ENCODE assay signal across 8 cellular contexts in the genomic region with DNA sequence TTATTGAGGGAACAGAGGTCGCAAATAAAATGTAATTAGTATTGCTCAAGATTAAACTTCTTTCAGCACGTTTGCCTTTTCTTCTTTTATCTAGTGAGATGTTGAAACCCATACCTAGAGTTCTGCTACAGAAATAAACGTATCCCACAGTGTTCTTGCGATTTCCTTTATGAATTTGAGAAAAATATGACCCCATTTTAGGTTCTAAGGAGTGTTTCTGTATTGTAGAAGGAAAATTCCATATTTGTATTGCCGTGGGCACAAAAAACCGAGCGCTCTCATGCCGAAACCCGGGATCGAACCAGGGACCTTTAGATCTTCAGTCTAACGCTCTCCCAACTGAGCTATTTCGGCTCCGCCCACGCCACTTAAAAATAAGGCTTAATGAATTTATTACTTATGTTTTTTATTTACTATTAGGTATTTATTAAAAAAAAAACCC. TPM values are rescaled to one million over a fixed set of nuclear protein-coding genes. Genes with fewer than 3 reads are reported as not detected.
DNase-seq lines count a peak whose midpoint lies in the region; ATAC-seq and TF ChIP-seq lines count a peak whose summit lies in the region.

No MANE protein-coding gene starts in this region.

- H3K27ac Mint-ChIP-seq in natural killer cell treated with Interleukin-12 subunit alpha and Interleukin-12 subunit beta and Interleukin-15 and Interleukin-18, amount 100 ng/mL, for 72 hours: peak overlapping the region; percentile 96 to 99
- peak overlapping the region; percentile 94 for H3K27ac Mint-ChIP-seq in stimulated activated naive CD8-positive, alpha-beta T cell treated with anti-CD3 and anti-CD28 coated beads, Interleukin-15, Interleukin-2, amounts not matched to agents 100 ng/mL and 50 ng/mL, for 24 hours

- ATAC-seq in GM18505 (IDR thresholded peaks at IDR 0.05; ENCODE audit: unreplicated experiment): peak; percentile 28
- peak; percentile 51 to 70 for ATAC-seq in natural killer cell treated with Interleukin-12 subunit alpha and Interleukin-12 subunit beta and Interleukin-15 and Interleukin-18, amount 100 ng/mL, for 72 hours

- peak overlapping the region; percentile 90 for H3K4me3 Mint-ChIP-seq in natural killer cell treated with Interleukin-12 subunit alpha and Interleukin-12 subunit beta and Interleukin-15 and Interleukin-18, amount 100 ng/mL, for 72 hours
- H3K4me3 Mint-ChIP-seq in stimulated activated naive CD8-positive, alpha-beta T cell treated with anti-CD3 and anti-CD28 coated beads, Interleukin-15, Interleukin-2, amounts not matched to agents 100 ng/mL and 50 ng/mL, for 24 hours: peak overlapping the region; percentile 95

- no peaks in the 10 kb centered on the region for H3K36me3 ChIP-seq in esophagus squamous epithelium

- intact Hi-C loops in esophagus squamous epithelium (cut with DNase I): loop anchor here (5.0 kb wide), 1 partner anchor 39 kb away; no protein-coding TSS in a partner anchor

- WGBS in esophagus squamous epithelium, 2 donors: 0 to 1% methylated on average over 14 of the region's 14 CpGs

- H3K9me3 ChIP-seq in esophagus squamous epithelium: no peaks in the 10 kb centered on the region

- peak overlapping the region; percentile 84 for H3K27ac ChIP-seq in HL-60 (replicated peaks)
- H3K27ac ChIP-seq in esophagus squamous epithelium: peak overlapping the region; percentile 53 to 87 (median 85)

- peak overlapping the region; percentile 51 for H3K4me3 ChIP-seq in HL-60 (replicated peaks; ENCODE audit: insufficient read depth, low read length)
- H3K4me3 ChIP-seq in esophagus squamous epithelium: peak overlapping the region; percentile 38 to 78 (median 68)

- peaks cover 7 to 60% (median 9%) of the 10 kb centered on the region in 3 donors for H3K4me1 ChIP-seq in esophagus squamous epithelium

- DNase-seq in HL-60 (ENCODE audit: low read depth in 1 of 2, low spot score in 1 of 2) (peak in 1 of 2 experiments; percentile 73), OCI-M2 (lab: John Stamatoyannopoulos, UW; ENCODE audit: unreplicated experiment) (peak; percentile 92), activated T-cell treated with anti-CD3 and anti-CD28 coated beads for 48 hours (ENCODE audit: low read depth) (peak; percentile 69), esophagus squamous epithelium (lab: John Stamatoyannopoulos, UW) (no peak), iPS-NIHi11 (ENCODE audit: low spot score) (no peak)
- peak; percentile 74 for DNase-seq in natural killer cell treated with Interleukin-12 subunit alpha and Interleukin-12 subunit beta and Interleukin-15 and Interleukin-18, amount 100 ng/mL, for 72 hours (ENCODE audit: low spot score)

- H3K27me3 ChIP-seq in HL-60 (ENCODE audit: insufficient read depth, poor library complexity, severe bottlenecking): no peaks in the 10 kb centered on the region
- peaks cover 0 to 17% (median 0%) of the 10 kb centered on the region in 4 donors for H3K27me3 ChIP-seq in esophagus squamous epithelium

- no peak for TF ChIP-seq POLR2A in GM18505 (IDR thresholded peaks at IDR 0.05; ENCODE audit: borderline replicate concordance, extremely low read depth, insufficient read depth, insufficient read length)
- TF ChIP-seq POLR2A in esophagus squamous epithelium (IDR thresholded peaks at IDR 0.05): no peak

- peaks cover 50 to 74% of the 10 kb centered on the region in 2 donors for H3K27me3 Mint-ChIP-seq in natural killer cell treated with Interleukin-12 subunit alpha and Interleukin-12 subunit beta and Interleukin-15 and Interleukin-18, amount 100 ng/mL, for 72 hours
- H3K27me3 Mint-ChIP-seq in stimulated activated naive CD8-positive, alpha-beta T cell treated with anti-CD3 and anti-CD28 coated beads, Interleukin-15, Interleukin-2, amounts not matched to agents 100 ng/mL and 50 ng/mL, for 24 hours: peaks cover 71% of the 10 kb centered on the region

- no peak for TF ChIP-seq CTCF in HL-60 (IDR thresholded peaks at IDR 0.05; ENCODE audit: insufficient read depth, low read length)
- TF ChIP-seq CTCF in esophagus squamous epithelium (IDR thresholded peaks at IDR 0.05): no peak

- peaks cover 48 to 50% of the 10 kb centered on the region in 2 donors for H3K4me1 Mint-ChIP-seq in natural killer cell treated with Interleukin-12 subunit alpha and Interleukin-12 subunit beta and Interleukin-15 and Interleukin-18, amount 100 ng/mL, for 72 hours (ENCODE audit: low read depth in 2 of 2)
- H3K4me1 Mint-ChIP-seq in stimulated activated naive CD8-positive, alpha-beta T cell treated with anti-CD3 and anti-CD28 coated beads, Interleukin-15, Interleukin-2, amounts not matched to agents 100 ng/mL and 50 ng/mL, for 24 hours (ENCODE audit: low read depth): peaks cover 70% of the 10 kb centered on the region

- H3K9me3 Mint-ChIP-seq in natural killer cell treated with Interleukin-12 subunit alpha and Interleukin-12 subunit beta and Interleukin-15 and Interleukin-18, amount 100 ng/mL, for 72 hours: no peaks in the 10 kb centered on the region
- no peaks in the 10 kb centered on the region for H3K9me3 Mint-ChIP-seq in stimulated activated naive CD8-positive, alpha-beta T cell treated with anti-CD3 and anti-CD28 coated beads, Interleukin-15, Interleukin-2, amounts not matched to agents 100 ng/mL and 50 ng/mL, for 24 hours

- H3K36me3 Mint-ChIP-seq in natural killer cell treated with Interleukin-12 subunit alpha and Interleukin-12 subunit beta and Interleukin-15 and Interleukin-18, amount 100 ng/mL, for 72 hours: peaks cover 5% of the 10 kb centered on the region
- peaks cover 8% of the 10 kb centered on the region for H3K36me3 Mint-ChIP-seq in stimulated activated naive CD8-positive, alpha-beta T cell treated with anti-CD3 and anti-CD28 coated beads, Interleukin-15, Interleukin-2, amounts not matched to agents 100 ng/mL and 50 ng/mL, for 24 hours (ENCODE audit: low read depth)

RNA-seq across cellular contexts. Expression of a gene that starts 23.7 kb away (rescaled TPM):
- total RNA-seq in esophagus squamous epithelium: under 1 TPM; 0.27 to 0.57 (median 0.35) TPM
- total RNA-seq in natural killer cell treated with Interleukin-12 subunit alpha and Interleukin-12 subunit beta and Interleukin-15 and Interleukin-18, amount 100 ng/mL, for 72 hours: under 1 TPM; 0.19 to 0.28 TPM

RNA-seq across cellular contexts. Expression of a gene that starts 57.6 kb away (rescaled TPM):
- total RNA-seq in esophagus squamous epithelium: 10 to 100 TPM; 25.0 to 51.9 (median 30.9) TPM
- total RNA-seq in natural killer cell treated with Interleukin-12 subunit alpha and Interleukin-12 subunit beta and Interleukin-15 and Interleukin-18, amount 100 ng/mL, for 72 hours: 10 to 100 TPM; 49.1 to 74.0 TPM

Comparison
In these comparisons a context has a peak if more than half of its experiments do, and no peak if none do; other contexts are left out.
1. DNase-seq: peak in OCI-M2 (single experiment), activated T-cell treated with anti-CD3 and anti-CD28 coated beads for 48 hours (single experiment) and natural killer cell treated with Interleukin-12 subunit alpha and Interleukin-12 subunit beta and Interleukin-15 and Interleukin-18, amount 100 ng/mL, for 72 hours (single experiment); none in esophagus squamous epithelium (single experiment) and iPS-NIHi11 (single experiment).